Comparison of ENCODE assay signal across 1 cellular context in the genomic region with DNA sequence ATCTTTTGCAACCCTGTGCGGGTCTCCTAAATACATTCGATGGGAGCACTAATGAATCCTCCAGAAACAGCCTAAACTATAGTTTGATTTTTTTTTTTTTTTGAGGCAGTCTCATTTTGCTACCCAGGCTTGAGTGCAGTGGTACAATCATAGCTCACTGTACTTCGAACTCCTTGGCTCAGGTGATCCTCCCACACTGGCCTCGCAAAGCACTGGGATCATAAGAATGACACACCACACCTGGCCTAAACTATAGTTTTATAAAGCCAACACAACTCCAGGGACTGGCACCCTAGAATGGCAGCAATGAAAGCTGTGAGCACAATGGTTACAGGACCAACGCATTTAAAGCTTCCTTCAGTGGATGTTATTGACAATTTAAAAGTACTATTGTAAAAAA.
TF ChIP-seq lines count a peak whose summit lies in the region.

No MANE protein-coding gene starts in this region.

TF ChIP-seq in K562, 482 proteins besides CTCF, POLR2A, EP300 and RAD21:
- TF ChIP-seq UBTF (IDR thresholded peaks at IDR 0.05; ENCODE audit: borderline replicate concordance in 1 of 2, low read depth in 2 of 2, low read length in 2 of 2) (no peak), HMG20A (CRISPR knock-in tag; conservative IDR thresholded peaks at IDR 0.05) (no peak), COPS2 (conservative IDR thresholded peaks at IDR 0.05) (no peak), U2AF1 (optimal IDR thresholded peaks at IDR 0.05; ENCODE audit: low read depth, low read length) (no peak), TAF1 (IDR thresholded peaks at IDR 0.05; ENCODE audit: control insufficient read depth, extremely low read depth, insufficient read depth, low read length, severe bottlenecking) (no peak), RFX7 (CRISPR knock-in tag; IDR thresholded peaks at IDR 0.05) (no peak), ZNF589 (CRISPR knock-in tag; IDR thresholded peaks at IDR 0.05; ENCODE audit: low read depth) (no peak), FOXA1 (IDR thresholded peaks at IDR 0.05; ENCODE audit: borderline replicate concordance) (no peak), WHSC1 (IDR thresholded peaks at IDR 0.05; ENCODE audit: low read length) (no peak), ZNF609 (CRISPR knock-in tag; IDR thresholded peaks at IDR 0.05; ENCODE audit: borderline replicate concordance) (no peak)
